8 cellular contexts compared by ENCODE assay signal in genomic region chr1:212070720-212071302, GRCh38.
DNase-seq lines count a peak whose midpoint lies in the region; TF ChIP-seq lines count a peak whose summit lies in the region.

No MANE protein-coding gene starts in this region.

- in situ Hi-C loops in astrocyte of the spinal cord (cut with HindIII; ENCODE audit: low sequenced_read_pairs), result no loop called here

- TF ChIP-seq CTCF in astrocyte of the spinal cord (IDR thresholded peaks at IDR 0.05; ENCODE audit: low read depth, low read length), result peak; percentile 74

- DNase-seq in GM04504 (ENCODE audit: low read depth), result peak; percentile 21
- peak; percentile 13 for DNase-seq in MV-4-11 (lab: John Stamatoyannopoulos, UW)
- peak; percentile 66 for DNase-seq in astrocyte of the spinal cord (ENCODE audit: low read depth, low spot score)
- peak; percentile 23 for DNase-seq in iPS-NIHi7 (ENCODE audit: extremely low spot score)
- DNase-seq in stromal cell of bone marrow (ENCODE audit: low read depth), result peak; percentile 41
- DNase-seq in C1 segment of cervical spinal cord (lab: John Stamatoyannopoulos, UW), result no peak
- no peak for DNase-seq in activated naive CD4-positive, alpha-beta T cell treated with Interleukin-2 at 50 U/mL for 16 hours
- no peak for DNase-seq in OCI-M2 (lab: John Stamatoyannopoulos, UW; ENCODE audit: unreplicated experiment)

- H3K4me3 ChIP-seq in astrocyte of the spinal cord (ENCODE audit: low read depth, low read length), result no peak overlapping the region

Comparison
In these comparisons a context has a peak if more than half of its experiments do, and no peak if none do; other contexts are left out.
1. DNase-seq: peak in GM04504 (single experiment), MV-4-11 (single experiment), astrocyte of the spinal cord (single experiment), iPS-NIHi7 (single experiment) and stromal cell of bone marrow (single experiment); none in C1 segment of cervical spinal cord (0 of 14), activated naive CD4-positive, alpha-beta T cell treated with Interleukin-2 at 50 U/mL for 16 hours (single experiment) and OCI-M2 (single experiment).